18 cellular contexts compared by ENCODE assay signal in the genomic region with DNA sequence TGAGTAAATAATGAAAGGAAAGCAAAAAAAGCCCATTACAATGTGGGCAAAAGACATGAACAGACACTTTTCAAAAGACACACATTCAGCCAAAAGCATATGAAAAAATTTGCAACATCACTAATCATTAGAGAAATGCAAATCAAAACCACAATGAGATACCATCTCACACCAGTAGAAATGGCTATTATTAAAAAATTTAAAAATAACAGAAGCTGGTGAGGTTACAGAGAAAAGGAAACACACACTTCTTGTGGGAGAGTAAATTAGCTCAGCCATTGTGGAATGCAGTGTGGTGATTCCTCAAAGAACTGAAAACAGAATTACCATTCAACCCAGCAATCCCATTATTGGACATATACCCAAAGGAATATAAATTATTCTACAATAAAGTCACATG.
"Had no signal": no experiment of that assay in that cellular context is flagged by ENCODE, and none has a peak within 500 bp of the region (broad histone marks: within the 10 kb centered on the region; RNA-seq: fewer than 3 reads in every experiment).

No MANE protein-coding gene starts in this region.

- H3K4me2 ChIP-seq: hepatocyte had no signal

- H3K27ac ChIP-seq: coronary artery, hepatocyte, neutrophil, ovary, right atrium auricular region, sigmoid colon had no signal

- H3K9me3 ChIP-seq: mucosa of descending colon, neutrophil, ovary, right atrium auricular region, sigmoid colon had no signal

- H3K4me3 ChIP-seq: coronary artery, hepatocyte, mucosa of descending colon, ovary, right atrium auricular region, sigmoid colon had no signal

- H3K79me2 ChIP-seq: hepatocyte had no signal

- H3K36me3 ChIP-seq: neutrophil, ovary, right atrium auricular region, sigmoid colon had no signal

- H3K27me3 ChIP-seq: hepatocyte, neutrophil, ovary, right atrium auricular region, sigmoid colon had no signal

- H3K4me1 ChIP-seq: right atrium auricular region, sigmoid colon had no signal

- DNase-seq: effector CD4-positive, alpha-beta T cell; endodermal cell; foreskin melanocyte; head of caudate nucleus; kidney glomerular epithelial cell; mammary epithelial cell; mucosa of descending colon; naive thymus-derived CD8-positive, alpha-beta T cell; ovary; sigmoid colon; small intestine; stimulated activated CD4-positive, alpha-beta T cell treated with anti-CD3 and anti-CD28 coated beads, Interleukin-2, amount 100 ng/mL, for 48 hours; stimulated activated naive CD4-positive, alpha-beta T cell treated with Interleukin-2 at 50 U/mL for 16 hours; trophoblast cell had no signal

- H2AFZ ChIP-seq: hepatocyte had no signal
